ENCODE assay signal across 32 cellular contexts in the genomic region with DNA sequence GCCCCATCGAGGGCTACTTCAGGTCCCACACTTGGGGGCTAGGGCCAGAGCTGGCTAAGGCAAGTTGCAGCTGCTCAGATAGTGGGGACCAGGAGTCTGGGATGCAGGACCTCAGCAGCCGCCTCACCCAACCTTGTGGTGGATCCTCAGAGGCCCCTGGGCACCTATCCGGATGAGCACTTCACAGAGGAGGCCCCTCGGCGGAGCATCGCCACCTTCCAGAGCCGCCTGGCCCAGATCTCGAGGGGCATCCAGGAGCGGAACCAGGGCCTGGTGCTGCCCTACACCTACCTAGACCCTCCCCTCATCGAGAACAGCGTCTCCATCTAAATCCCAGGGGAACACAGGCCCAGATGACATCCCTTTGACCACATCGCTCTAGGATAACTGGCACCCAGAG. TPM values are rescaled to one million over a fixed set of nuclear protein-coding genes. Genes with fewer than 3 reads are reported as not detected.
"Had no signal": no experiment of that assay in that cellular context is flagged by ENCODE, and none has a peak within 500 bp of the region (broad histone marks: within the 10 kb centered on the region; RNA-seq: fewer than 3 reads in every experiment).

No MANE protein-coding gene starts in this region.

- H2AFZ ChIP-seq: hepatocyte, neural progenitor cell had no signal

- ATAC-seq: left colon; left lung; mucosa of descending colon; naive thymus-derived CD4-positive, alpha-beta T cell; right cardiac atrium; stimulated activated memory B cell treated with anti-CD40 and anti-IgM and Interleukin-4, amounts not matched to agents 10 μg/mL and 1 μg/mL and 100 μg/mL, for 72 hours had no signal

- H3K36me3 ChIP-seq: heart right ventricle, left lung, neural progenitor cell, ovary, prostate gland, tibial nerve had no signal

- H3K79me2 ChIP-seq: hepatocyte had no signal

- FAIRE-seq: kidney, urothelium cell line had no signal

- H3K4me3 ChIP-seq: heart right ventricle, hepatocyte, left lung, lung, mucosa of descending colon, neural progenitor cell, ovary, prostate gland, smooth muscle cell, tibial nerve had no signal

- H3K9me3 ChIP-seq: heart right ventricle, left lung, mucosa of descending colon, ovary, prostate gland, tibial nerve had no signal

- H3K27me3 ChIP-seq: hepatocyte, ovary had no signal

- H3K4me1 ChIP-seq: heart right ventricle, neural progenitor cell, prostate gland, tibial nerve had no signal

- H3K4me2 ChIP-seq: hepatocyte, neural progenitor cell, smooth muscle cell had no signal

- DNase-seq: heart right ventricle; kidney; left lung; mesendoderm; midbrain; mucosa of descending colon; naive thymus-derived CD4-positive, alpha-beta T cell; nephron progenitor cell; ovary; retina; right cardiac atrium; stimulated activated CD4-positive, alpha-beta T cell treated with anti-CD3 and anti-CD28 coated beads, Interleukin-1b, Interleukin-23, amount 100 ng/mL, for 48 hours; stimulated activated CD4-positive, alpha-beta T cell treated with anti-CD3 and anti-CD28 coated beads, Interleukin-2, amount 100 ng/mL, for 48 hours; stimulated activated CD4-positive, alpha-beta T cell treated with anti-CD3 and anti-CD28 coated beads, Interleukin-4, amount 100 ng/mL, for 4 hours; stimulated activated CD8-positive, alpha-beta memory T cell treated with anti-CD3 and anti-CD28 coated beads, Interleukin-4, amount 100 ng/mL, for 48 hours; stimulated activated naive CD4-positive, alpha-beta T cell treated with Interleukin-2 at 50 U/mL for 16 hours had no signal

- H3K27ac ChIP-seq: heart right ventricle, hepatocyte, left lung, neural progenitor cell, ovary, tibial nerve had no signal

- H3K9ac ChIP-seq: neural progenitor cell had no signal

RNA-seq across cellular contexts. Expression of gene ALOX15B, which starts 9.4 kb away (rescaled TPM):
- total RNA-seq: glomerular endothelial cell, myocyte, temporal lobe had no signal
- polyA plus RNA-seq: naive thymus-derived CD4-positive, alpha-beta T cell had no signal

RNA-seq across cellular contexts. Expression of gene ALOX12B, which starts 39.3 kb away (rescaled TPM):
- total RNA-seq: glomerular endothelial cell, heart right ventricle, kidney, liver, omental fat pad, skeletal muscle tissue, subcutaneous adipose tissue, temporal lobe, tibial nerve had no signal
- polyA plus RNA-seq: heart right ventricle, liver, ovary, right cardiac atrium had no signal

RNA-seq across cellular contexts. Expression of gene GUCY2D, which starts 45.8 kb away (rescaled TPM):
- total RNA-seq: glomerular endothelial cell, hepatocyte, left colon, myocyte, skeletal muscle tissue, smooth muscle cell, subcutaneous adipose tissue had no signal
- polyA plus RNA-seq: heart right ventricle had no signal
